ENCODE assay signal across 13 cellular contexts in the genomic region with DNA sequence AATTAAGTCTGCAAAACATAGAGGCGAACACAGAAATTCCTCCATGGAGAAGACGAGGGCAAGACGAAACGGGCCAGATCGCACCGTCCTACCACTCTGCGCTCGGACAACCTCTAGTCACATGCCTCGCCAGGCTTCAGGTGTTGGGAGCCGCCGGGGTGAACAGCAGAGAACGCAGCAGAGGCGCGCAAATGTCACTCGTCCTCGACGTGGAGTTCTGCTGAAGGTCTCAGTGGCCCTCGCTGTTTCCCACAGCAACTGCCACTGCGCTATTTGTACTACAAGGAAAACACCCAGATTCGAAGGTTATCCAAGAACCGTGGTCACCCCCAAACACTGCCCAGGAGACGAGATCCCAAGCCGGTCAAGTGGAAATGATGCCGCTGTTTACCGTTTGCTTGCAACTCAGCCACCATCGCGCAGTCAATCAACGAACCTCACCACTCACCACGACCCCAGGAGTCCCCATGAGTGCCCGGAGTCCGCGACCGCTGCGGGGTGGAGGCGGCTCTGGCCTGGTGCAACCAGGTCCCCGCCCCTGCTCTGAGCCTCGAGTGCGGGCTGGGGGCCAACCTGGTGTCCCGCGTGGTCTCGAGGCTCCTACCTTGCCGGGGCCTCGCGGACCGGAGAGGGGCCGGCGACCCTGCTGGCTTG. TPM values are rescaled to one million over a fixed set of nuclear protein-coding genes. Genes with fewer than 3 reads are reported as not detected.
DNase-seq lines count a peak whose midpoint lies in the region; ATAC-seq lines count a peak whose summit lies in the region.
"Had no signal": no experiment of that assay in that cellular context is flagged by ENCODE, and none has a peak within 500 bp of the region (broad histone marks: within the 10 kb centered on the region; RNA-seq: fewer than 3 reads in every experiment).

No MANE protein-coding gene starts in this region.

- peaks cover 4% of the 10 kb centered on the region for H3K4me1 Mint-ChIP-seq in stimulated activated naive CD8-positive, alpha-beta T cell treated with anti-CD3 and anti-CD28 coated beads, Interleukin-15, amount 100 ng/mL, for 72 hours

- peak overlapping the region; percentile 85 for H3K4ac ChIP-seq in trophoblast cell (ENCODE audit: low read depth, low read length)

- DNase-seq in stimulated activated naive CD8-positive, alpha-beta T cell treated with anti-CD3 and anti-CD28 coated beads, Interleukin-15, amount 100 ng/mL, for 72 hours = no peak
- no peak for DNase-seq in stimulated activated naive CD8-positive, alpha-beta T cell treated with anti-CD3 and anti-CD28 coated beads, Interleukin-15, Interleukin-2, amounts not matched to agents 100 U/mL and 50 U/mL, for 24 hours
- DNase-seq in trophoblast cell (no peak), NCI-H226 (no peak), cortex of kidney (lab: John Stamatoyannopoulos, UW) (no peak), RKO (ENCODE audit: low spot score) (no peak)
- DNase-seq: activated T-cell treated with anti-CD3 and anti-CD28 coated beads, Interleukin-2, amount 50 U/mL, for 72 hours; HCEC 1CT; NCI-H1694 treated with DMSO at 0.1 percent for 48 hours had no signal

- ATAC-seq in stimulated activated naive CD8-positive, alpha-beta T cell treated with anti-CD3 and anti-CD28 coated beads, Interleukin-15, amount 100 ng/mL, for 72 hours = peak; percentile 46
- ATAC-seq in stimulated activated naive CD8-positive, alpha-beta T cell treated with anti-CD3 and anti-CD28 coated beads, Interleukin-15, Interleukin-2, amounts not matched to agents 100 U/mL and 50 U/mL, for 24 hours = no peak
- ATAC-seq in HG02798 (IDR thresholded peaks at IDR 0.05; ENCODE audit: poor library complexity, unreplicated experiment) = no peak
- ATAC-seq: activated T-cell treated with anti-CD3 and anti-CD28 coated beads, Interleukin-2, amount 50 U/mL, for 72 hours; GM12878 had no signal

- WGBS in trophoblast cell (ENCODE audit: extremely low coverage, insufficient coverage, insufficient read length) = no CpG with 5 or more reads among the region's 47 CpGs

- H3K4me2 ChIP-seq in trophoblast cell (ENCODE audit: low read length) = peak overlapping the region; percentile 76

- no peak overlapping the region for H2BK120ac ChIP-seq in trophoblast cell (ENCODE audit: insufficient read depth, low read length, poor library complexity)

- H3K36me3 ChIP-seq in iPS-20b (ENCODE audit: insufficient read depth, low read depth, low read length) (peaks cover 51% of the 10 kb centered on the region), trophoblast cell (ENCODE audit: control insufficient read depth in 1 of 2, insufficient read depth in 2 of 2, low read length in 2 of 2) (peaks cover 21 to 24% of the 10 kb centered on the region in 2 experiments)

- H3K9me3 ChIP-seq in iPS-20b (ENCODE audit: insufficient read depth, low read depth, low read length) (no peaks in the 10 kb centered on the region), trophoblast cell (ENCODE audit: insufficient read depth, low read depth, low read length) (peaks cover 2% of the 10 kb centered on the region)

- H3K4me3 Mint-ChIP-seq in stimulated activated naive CD8-positive, alpha-beta T cell treated with anti-CD3 and anti-CD28 coated beads, Interleukin-15, amount 100 ng/mL, for 72 hours = no peak overlapping the region
- H3K4me3 Mint-ChIP-seq: activated T-cell treated with anti-CD3 and anti-CD28 coated beads, Interleukin-2, amount 50 U/mL, for 72 hours; IgD-negative memory B cell had no signal

- peak overlapping the region; percentile 59 for H4K91ac ChIP-seq in trophoblast cell (ENCODE audit: low read depth, low read length)

- H3K23ac ChIP-seq in trophoblast cell (ENCODE audit: low read length) = no peak overlapping the region

- peak overlapping the region; percentile 33 for H3K14ac ChIP-seq in trophoblast cell (ENCODE audit: low read length)

- H3K4me1 ChIP-seq in iPS-20b (ENCODE audit: insufficient read depth, low read length) (peaks cover 73% of the 10 kb centered on the region), trophoblast cell (ENCODE audit: control insufficient read depth in 1 of 2, insufficient read depth in 2 of 2, low read length in 2 of 2) (peaks cover 22 to 38% of the 10 kb centered on the region in 2 experiments)

- peak overlapping the region; percentile 46 for H4K8ac ChIP-seq in trophoblast cell (ENCODE audit: low read depth, low read length)

- H3K9me3 Mint-ChIP-seq in stimulated activated naive CD8-positive, alpha-beta T cell treated with anti-CD3 and anti-CD28 coated beads, Interleukin-15, amount 100 ng/mL, for 72 hours = no peaks in the 10 kb centered on the region
- H3K9me3 Mint-ChIP-seq: activated T-cell treated with anti-CD3 and anti-CD28 coated beads, Interleukin-2, amount 50 U/mL, for 72 hours had no signal

- H3K9ac ChIP-seq in iPS-20b (ENCODE audit: low read depth, low read length) (peak overlapping the region; percentile 64; the same call in 1 of the 2 replicates), trophoblast cell (ENCODE audit: low read length) (no peak overlapping the region)

- H3K4me3 ChIP-seq in iPS-20b (ENCODE audit: low read length) (peak overlapping the region; percentile 53; the same call in 1 of the 2 replicates), trophoblast cell (ENCODE audit: low read depth, low read length) (no peak overlapping the region)
- H3K4me3 ChIP-seq: GM12878 had no signal

- peaks cover 41% of the 10 kb centered on the region for H3K79me2 ChIP-seq in trophoblast cell (ENCODE audit: control insufficient read depth, insufficient read depth, low read length, poor library complexity)

- H2AFZ ChIP-seq in trophoblast cell (ENCODE audit: insufficient read depth, low read length, poor library complexity) = peak overlapping the region; percentile 37

- H2BK5ac ChIP-seq in trophoblast cell (ENCODE audit: low read depth, low read length, poor library complexity) = no peak overlapping the region

- peak overlapping the region; percentile 29 for H2AK5ac ChIP-seq in trophoblast cell (ENCODE audit: low read length)

- peak overlapping the region; percentile 35 for H3K18ac ChIP-seq in trophoblast cell (ENCODE audit: low read length)

- H3K79me1 ChIP-seq in trophoblast cell (ENCODE audit: low read length) = peaks cover 8% of the 10 kb centered on the region

- peaks cover 85% of the 10 kb centered on the region for H3K27me3 Mint-ChIP-seq in stimulated activated naive CD8-positive, alpha-beta T cell treated with anti-CD3 and anti-CD28 coated beads, Interleukin-15, amount 100 ng/mL, for 72 hours

- no peak overlapping the region for H2BK12ac ChIP-seq in trophoblast cell (ENCODE audit: low read length)

- no peak overlapping the region for H3K27ac Mint-ChIP-seq in stimulated activated naive CD8-positive, alpha-beta T cell treated with anti-CD3 and anti-CD28 coated beads, Interleukin-15, amount 100 ng/mL, for 72 hours
- H3K27ac Mint-ChIP-seq: activated T-cell treated with anti-CD3 and anti-CD28 coated beads, Interleukin-2, amount 50 U/mL, for 72 hours; IgD-negative memory B cell had no signal

- no peaks in the 10 kb centered on the region for H3K27me3 ChIP-seq in iPS-20b (ENCODE audit: insufficient read depth, low read length)
- H3K27me3 ChIP-seq in trophoblast cell (ENCODE audit: insufficient read depth, low read length) = no peaks in the 10 kb centered on the region

- no peak overlapping the region for H4K12ac ChIP-seq in trophoblast cell (ENCODE audit: low read depth, low read length)

- peak overlapping the region; percentile 12 for H3K27ac ChIP-seq in iPS-20b (ENCODE audit: low read length)
- no peak overlapping the region for H3K27ac ChIP-seq in trophoblast cell (ENCODE audit: low read depth, low read length)

RNA-seq across cellular contexts. Expression of gene CTBP2, which starts 9.1 kb away (rescaled TPM):
- 57.7 and 58.8 TPM in 2 replicates for polyA plus RNA-seq in trophoblast cell (2013)
